ENCODE assay signal across 19 cellular contexts in the genomic region with DNA sequence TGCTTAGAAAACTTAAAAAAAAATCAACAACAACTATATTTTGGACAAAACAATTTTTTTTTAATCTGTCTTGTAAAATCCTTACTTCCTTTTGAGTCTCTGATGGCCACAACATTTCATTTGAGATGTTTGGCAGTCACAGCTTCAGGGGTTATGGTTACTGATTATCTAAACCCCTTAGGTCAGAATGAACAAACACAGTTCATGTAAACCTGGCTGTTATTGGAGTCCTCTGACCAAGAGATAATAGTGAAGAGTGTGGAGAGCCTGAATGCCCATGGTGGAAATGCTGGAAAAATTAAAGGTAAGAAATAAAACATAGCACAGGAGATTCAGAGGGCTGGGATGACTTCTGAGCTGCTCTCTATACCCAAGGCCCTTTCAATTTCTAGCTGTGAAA. TPM values are rescaled to one million over a fixed set of nuclear protein-coding genes. Genes with fewer than 3 reads are reported as not detected.
"Had no signal": no experiment of that assay in that cellular context is flagged by ENCODE, and none has a peak within 500 bp of the region (broad histone marks: within the 10 kb centered on the region; RNA-seq: fewer than 3 reads in every experiment).

No MANE protein-coding gene starts in this region.

- H3K9me3 ChIP-seq: esophagus squamous epithelium, stomach, vagina had no signal

- H3K27ac Mint-ChIP-seq: activated CD4-positive, alpha-beta T cell treated with anti-CD3 and anti-CD28 coated beads, Interleukin-2, amount 10 ng/mL, durations not matched to agents 7 days and 5 days; activated naive CD4-positive, alpha-beta T cell treated with anti-CD3 and anti-CD28 coated beads, Interleukin-2, amount 50 U/mL, for 24 hours; nephron progenitor cell had no signal

- H3K4me1 ChIP-seq: vagina had no signal

- H3K27me3 ChIP-seq: cardiac muscle cell, esophagus squamous epithelium, stomach, vagina had no signal

- H3K27ac ChIP-seq: cardiac muscle cell, esophagus squamous epithelium, stomach, vagina had no signal

- DNase-seq: activated CD4-positive, alpha-beta T cell treated with anti-CD3 and anti-CD28 coated beads, Interleukin-2, amount 10 ng/mL, durations not matched to agents 7 days and 5 days; activated CD8-positive, alpha-beta memory T cell treated with anti-CD3 and anti-CD28 coated beads for 24 hours; activated gamma-delta T cell; activated T-cell treated with anti-CD3 and anti-CD28 coated beads, Interleukin-2, amount 50 U/mL, for 72 hours; effector memory CD4-positive, alpha-beta T cell; esophagus squamous epithelium; left colon; nephron progenitor cell; posterior cingulate gyrus; stomach had no signal

- H3K4me3 Mint-ChIP-seq: activated CD4-positive, alpha-beta T cell treated with anti-CD3 and anti-CD28 coated beads, Interleukin-2, amount 10 ng/mL, durations not matched to agents 7 days and 5 days; activated naive CD4-positive, alpha-beta T cell treated with anti-CD3 and anti-CD28 coated beads, Interleukin-2, amount 50 U/mL, for 24 hours; nephron progenitor cell had no signal

- H3K4me1 Mint-ChIP-seq: nephron progenitor cell had no signal

- H3K27me3 Mint-ChIP-seq: activated CD4-positive, alpha-beta T cell treated with anti-CD3 and anti-CD28 coated beads, Interleukin-2, amount 10 ng/mL, durations not matched to agents 7 days and 5 days; activated naive CD4-positive, alpha-beta T cell treated with anti-CD3 and anti-CD28 coated beads, Interleukin-2, amount 50 U/mL, for 24 hours had no signal

- H3K4me3 ChIP-seq: cardiac muscle cell, esophagus squamous epithelium, lung, stomach, vagina had no signal

RNA-seq across cellular contexts. Expression of a gene that starts 41.1 kb away (rescaled TPM):
- total RNA-seq: activated CD4-positive, alpha-beta T cell treated with anti-CD3 and anti-CD28 coated beads, Interleukin-2, amount 10 ng/mL, durations not matched to agents 7 days and 5 days; activated T-cell treated with anti-CD3 and anti-CD28 coated beads, Interleukin-2, amount 50 U/mL, for 72 hours; cardiac muscle cell; chondrocyte; dermis blood vessel endothelial cell; left colon; lung; skeletal muscle tissue; stomach; T-helper 1 cell treated with Interleukin-12 subunit alpha and Interleukin-12 subunit beta and Interleukin-4 antibody, amounts not matched to agents 30 ng/mL and 1 ng/mL, for 36 hours; temporal lobe; vagina had no signal
- polyA plus RNA-seq: cardiac muscle cell, lung, stomach had no signal
